In the genomic region with DNA sequence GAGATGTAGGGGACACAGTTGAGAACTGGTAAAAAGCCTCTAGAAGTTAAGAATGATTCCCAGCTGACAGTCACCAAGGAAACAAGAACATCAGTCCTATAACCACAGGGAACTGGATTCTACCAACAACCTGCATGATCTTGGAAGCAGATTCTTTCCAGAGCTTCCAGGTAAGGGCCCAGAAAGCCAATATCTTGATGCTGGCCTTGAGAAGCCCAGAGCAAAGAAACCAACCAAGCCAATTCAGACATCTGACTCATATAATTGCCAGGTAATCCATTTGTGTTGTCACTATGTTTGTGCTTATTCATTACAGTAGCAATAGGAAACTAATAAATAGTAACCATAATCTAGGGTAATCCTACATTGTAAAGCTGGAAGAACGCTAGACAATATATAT, we compare ENCODE assay signal across 19 cellular contexts.
DNase-seq lines count a peak whose midpoint lies in the region; ATAC-seq and TF ChIP-seq lines count a peak whose summit lies in the region.
"Had no signal": no experiment of that assay in that cellular context is flagged by ENCODE, and none has a peak within 500 bp of the region (broad histone marks: within the 10 kb centered on the region; RNA-seq: fewer than 3 reads in every experiment).

No MANE protein-coding gene starts in this region.

- no CpG with 5 or more reads among the region's 1 CpG for WGBS in mesendoderm (ENCODE audit: extremely low coverage, insufficient coverage, low lambda C conversion rate)

- no peak for ATAC-seq in activated B cell treated with CpG ODN at 0.5 μM for 24 hours (ENCODE audit: low read depth)
- no peak for ATAC-seq in activated CD4-positive, alpha-beta T cell treated with anti-CD3 and anti-CD28 coated beads for 36 hours

- CTCF ChIA-PET in A673 (lab: Charles Lee), result no interaction called here
- CTCF ChIA-PET in activated B cell treated with CpG ODN at 0.5 μM for 24 hours (lab: Charles Lee), result no interaction called here
- CTCF ChIA-PET in activated CD4-positive, alpha-beta T cell treated with anti-CD3 and anti-CD28 coated beads for 36 hours (lab: Charles Lee), result interaction anchor here (1.4 kb wide), 1 partner anchor 14 kb away, joined by 5 read pairs; no protein-coding TSS in a partner anchor

- no peaks in the 10 kb centered on the region for H3K9me3 ChIP-seq in A673 (ENCODE audit: low read depth, low read length, poor library complexity, severe bottlenecking)
- H3K9me3 ChIP-seq: SJCRH30 had no signal

- H3K4me3 ChIP-seq in A673 (ENCODE audit: low read depth, low read length, poor library complexity, severe bottlenecking), result no peak overlapping the region
- no peak overlapping the region for H3K4me3 ChIP-seq in mesendoderm (ENCODE audit: low read length)
- H3K4me3 ChIP-seq: SJCRH30 had no signal

- H2AK5ac ChIP-seq in mesendoderm (ENCODE audit: low read length), result no peak overlapping the region

- H3K4ac ChIP-seq in mesendoderm (ENCODE audit: low read depth, low read length), result no peak overlapping the region

- no peak overlapping the region for H3K23ac ChIP-seq in mesendoderm (ENCODE audit: low read length)

- peak overlapping the region; percentile 4; the same call in 1 of the 2 replicates for H3K27ac Mint-ChIP-seq in HFFc6
- peak overlapping the region; percentile 30 for H3K27ac Mint-ChIP-seq in activated B cell treated with CpG ODN at 0.5 μM for 24 hours
- no peak overlapping the region for H3K27ac Mint-ChIP-seq in activated CD4-positive, alpha-beta T cell treated with anti-CD3 and anti-CD28 coated beads for 36 hours

- peaks cover 25% of the 10 kb centered on the region for H3K4me1 Mint-ChIP-seq in HFFc6 (ENCODE audit: low read depth)
- H3K4me1 Mint-ChIP-seq in activated B cell treated with CpG ODN at 0.5 μM for 24 hours, result peaks cover 3% of the 10 kb centered on the region
- H3K4me1 Mint-ChIP-seq in activated CD4-positive, alpha-beta T cell treated with anti-CD3 and anti-CD28 coated beads for 36 hours, result peaks cover 5% of the 10 kb centered on the region

- DNase-seq in A673 (ENCODE audit: low spot score), result no peak
- DNase-seq in HFFc6, result no peak
- no peak for DNase-seq in activated B cell treated with CpG ODN at 0.5 μM for 24 hours
- DNase-seq in mesendoderm, result peak; percentile 33
- DNase-seq in GOT3 (lab: John Stamatoyannopoulos, UW), result no peak
- no peak for DNase-seq in NCI-H524 (lab: John Stamatoyannopoulos, UW)
- no peak for DNase-seq in activated CD4-positive, alpha-beta T cell treated with anti-CD3 and anti-CD28 coated beads for 36 hours
- DNase-seq in GF-D8 (lab: John Stamatoyannopoulos, UW), result no peak
- DNase-seq: ACHN, COR-L47, DMS153, H7, Kasumi-1, NCI-H1105 treated with DMSO at 0.1 percent for 48 hours, NCI-H187, NCI-H748 treated with DMSO at 0.1 percent for 48 hours had no signal

- H3K36me3 ChIP-seq in A673 (ENCODE audit: insufficient read depth, low read length, poor library complexity, severe bottlenecking) (peaks cover 12% of the 10 kb centered on the region), mesendoderm (ENCODE audit: control insufficient read depth, insufficient read depth, low read length) (no peaks in the 10 kb centered on the region)

- no peaks in the 10 kb centered on the region for H3K79me1 ChIP-seq in mesendoderm (ENCODE audit: low read length)

- H3K9me3 Mint-ChIP-seq in HFFc6 (no peaks in the 10 kb centered on the region), activated B cell treated with CpG ODN at 0.5 μM for 24 hours (no peaks in the 10 kb centered on the region)
- no peaks in the 10 kb centered on the region for H3K9me3 Mint-ChIP-seq in activated CD4-positive, alpha-beta T cell treated with anti-CD3 and anti-CD28 coated beads for 36 hours (ENCODE audit: low read depth)
- H3K9me3 Mint-ChIP-seq: IgD-negative memory B cell had no signal

- H3K36me3 Mint-ChIP-seq in HFFc6 (ENCODE audit: low read depth) (peaks cover 11% of the 10 kb centered on the region), activated B cell treated with CpG ODN at 0.5 μM for 24 hours (ENCODE audit: low read depth) (peaks cover 50% of the 10 kb centered on the region)
- H3K36me3 Mint-ChIP-seq in activated CD4-positive, alpha-beta T cell treated with anti-CD3 and anti-CD28 coated beads for 36 hours (ENCODE audit: low read depth), result peaks cover 27% of the 10 kb centered on the region

- no peak overlapping the region for H2BK15ac ChIP-seq in mesendoderm (replicated peaks; ENCODE audit: low read depth)

- H2BK120ac ChIP-seq in mesendoderm (ENCODE audit: low read depth, low read length), result no peak overlapping the region

- no peak overlapping the region for H4K5ac ChIP-seq in mesendoderm (ENCODE audit: low read length)

- H3K79me2 ChIP-seq in mesendoderm (ENCODE audit: control insufficient read depth, insufficient read depth, low read length), result no peaks in the 10 kb centered on the region

- peak overlapping the region; percentile 21 for H3K27ac ChIP-seq in A673 (ENCODE audit: low read depth, low read length, poor library complexity, severe bottlenecking)
- no peak overlapping the region for H3K27ac ChIP-seq in mesendoderm (ENCODE audit: low read depth, low read length)
- H3K27ac ChIP-seq: RWPE1, SJCRH30 had no signal

- H3K27me3 ChIP-seq in A673 (replicated peaks; ENCODE audit: insufficient read depth, low read depth, low read length, poor library complexity) (no peaks in the 10 kb centered on the region), mesendoderm (ENCODE audit: insufficient read depth, low read length, poor library complexity) (no peaks in the 10 kb centered on the region)
- H3K27me3 ChIP-seq: SJCRH30 had no signal

- no TSS peak for BruUV-seq in A673 (replicated peaks; lab: Mats Ljungman, UMichigan)

- H3K4me3 Mint-ChIP-seq in HFFc6, result no peak overlapping the region
- H3K4me3 Mint-ChIP-seq in activated B cell treated with CpG ODN at 0.5 μM for 24 hours, result no peak overlapping the region
- no peak overlapping the region for H3K4me3 Mint-ChIP-seq in activated CD4-positive, alpha-beta T cell treated with anti-CD3 and anti-CD28 coated beads for 36 hours
- H3K4me3 Mint-ChIP-seq: IgD-negative memory B cell had no signal

- TF ChIP-seq CTCF in A673 (conservative IDR thresholded peaks at IDR 0.05; ENCODE audit: low read depth, low read length), result no peak
- no peak for TF ChIP-seq CTCF in HFFc6 (IDR thresholded peaks at IDR 0.05)
- TF ChIP-seq CTCF in activated B cell treated with CpG ODN at 0.5 μM for 24 hours (IDR thresholded peaks at IDR 0.05), result no peak

- H3K18ac ChIP-seq in mesendoderm (ENCODE audit: low read length), result no peak overlapping the region

- H3K56ac ChIP-seq in mesendoderm (ENCODE audit: low read length), result no peak overlapping the region

- POLR2A ChIA-PET in A673 (lab: Charles Lee; ENCODE audit: low non-redundant PET), result no interaction called here
- POLR2A ChIA-PET in activated B cell treated with CpG ODN at 0.5 μM for 24 hours (lab: Charles Lee), result no interaction called here
- POLR2A ChIA-PET in activated CD4-positive, alpha-beta T cell treated with anti-CD3 and anti-CD28 coated beads for 36 hours (lab: Charles Lee), result no interaction called here

- no peak overlapping the region for H3K9ac ChIP-seq in mesendoderm (ENCODE audit: low read length)

- H3K4me1 ChIP-seq in A673 (ENCODE audit: insufficient read depth, low read length, poor library complexity, severe bottlenecking) (peaks cover 39% of the 10 kb centered on the region), mesendoderm (ENCODE audit: control insufficient read depth, low read depth, low read length) (no peaks in the 10 kb centered on the region)

- H3K27me3 Mint-ChIP-seq in HFFc6 (ENCODE audit: insufficient read depth) (no peaks in the 10 kb centered on the region), activated B cell treated with CpG ODN at 0.5 μM for 24 hours (no peaks in the 10 kb centered on the region)
- no peaks in the 10 kb centered on the region for H3K27me3 Mint-ChIP-seq in activated CD4-positive, alpha-beta T cell treated with anti-CD3 and anti-CD28 coated beads for 36 hours
- H3K27me3 Mint-ChIP-seq: IgD-negative memory B cell had no signal

- intact Hi-C loops in A673 (cut with micrococcal nuclease; ENCODE audit: unreplicated experiment) (no loop called here), activated B cell treated with CpG ODN at 0.5 μM for 24 hours (cut with micrococcal nuclease) (no loop called here)
- intact Hi-C loops in activated CD4-positive, alpha-beta T cell treated with anti-CD3 and anti-CD28 coated beads for 36 hours (cut with DNase I, micrococcal nuclease), result no loop called here

- H3K4me2 ChIP-seq in mesendoderm (ENCODE audit: low read length), result no peak overlapping the region

- H2BK5ac ChIP-seq in mesendoderm (ENCODE audit: low read length), result no peak overlapping the region

- no peak overlapping the region for H4K8ac ChIP-seq in mesendoderm (ENCODE audit: low read depth, low read length)
